Comparison of ENCODE assay signal across 1 cellular context in the genomic region with DNA sequence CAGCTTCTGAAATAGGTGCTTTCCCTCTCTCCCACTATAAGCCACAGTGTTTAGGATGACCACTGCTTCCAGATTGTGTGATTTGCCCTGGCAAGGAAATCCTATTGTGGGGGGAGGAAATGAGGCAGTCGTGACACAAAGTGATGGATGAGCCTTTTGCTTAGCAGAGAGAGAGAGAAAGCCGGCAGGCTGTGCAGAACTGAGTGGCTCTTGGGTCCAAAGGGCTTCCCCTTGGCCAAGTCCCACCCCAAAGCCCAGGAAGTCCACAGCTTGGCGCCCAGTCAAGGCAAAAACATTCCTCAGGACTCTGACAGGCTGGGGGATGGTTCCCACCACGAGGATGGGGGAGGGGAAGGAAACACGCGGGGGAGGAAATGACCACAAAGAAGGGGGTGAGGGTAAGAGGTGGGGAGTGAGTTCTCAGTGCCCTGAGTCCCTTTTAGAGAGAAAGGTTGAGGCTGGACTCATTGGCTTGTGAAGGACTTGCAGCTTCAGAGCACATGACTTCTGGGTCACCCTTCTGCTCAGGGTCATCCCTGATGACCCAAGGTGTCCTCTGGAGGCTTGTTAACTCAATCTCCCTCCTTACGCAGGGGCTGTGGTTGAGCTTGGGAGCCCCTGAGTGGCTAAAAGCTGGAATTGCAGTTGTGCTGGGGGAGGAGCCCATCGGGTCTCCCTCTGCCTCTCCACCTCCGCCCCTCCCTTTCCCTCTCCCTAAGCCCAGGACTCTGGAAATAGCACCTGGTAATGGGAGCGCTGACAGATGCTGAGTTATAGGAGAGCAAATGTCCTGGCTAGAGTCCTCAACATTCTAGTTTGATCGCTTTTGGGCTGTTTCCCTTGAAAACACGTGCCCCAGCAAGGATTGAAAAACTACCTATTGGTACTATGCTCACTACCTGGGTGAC.
TF ChIP-seq lines count a peak whose summit lies in the region.

No MANE protein-coding gene starts in this region.

TF ChIP-seq in K562, 482 proteins besides CTCF, POLR2A, EP300 and RAD21 (continued from another document):
- TF ChIP-seq, protein P1, sequence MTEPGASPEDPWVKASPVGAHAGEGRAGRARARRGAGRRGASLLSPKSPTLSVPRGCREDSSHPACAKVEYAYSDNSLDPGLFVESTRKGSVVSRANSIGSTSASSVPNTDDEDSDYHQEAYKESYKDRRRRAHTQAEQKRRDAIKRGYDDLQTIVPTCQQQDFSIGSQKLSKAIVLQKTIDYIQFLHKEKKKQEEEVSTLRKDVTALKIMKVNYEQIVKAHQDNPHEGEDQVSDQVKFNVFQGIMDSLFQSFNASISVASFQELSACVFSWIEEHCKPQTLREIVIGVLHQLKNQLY (CRISPR knock-in tag; conservative IDR thresholded peaks at IDR 0.05) = no peak
- TF ChIP-seq, protein P2, sequence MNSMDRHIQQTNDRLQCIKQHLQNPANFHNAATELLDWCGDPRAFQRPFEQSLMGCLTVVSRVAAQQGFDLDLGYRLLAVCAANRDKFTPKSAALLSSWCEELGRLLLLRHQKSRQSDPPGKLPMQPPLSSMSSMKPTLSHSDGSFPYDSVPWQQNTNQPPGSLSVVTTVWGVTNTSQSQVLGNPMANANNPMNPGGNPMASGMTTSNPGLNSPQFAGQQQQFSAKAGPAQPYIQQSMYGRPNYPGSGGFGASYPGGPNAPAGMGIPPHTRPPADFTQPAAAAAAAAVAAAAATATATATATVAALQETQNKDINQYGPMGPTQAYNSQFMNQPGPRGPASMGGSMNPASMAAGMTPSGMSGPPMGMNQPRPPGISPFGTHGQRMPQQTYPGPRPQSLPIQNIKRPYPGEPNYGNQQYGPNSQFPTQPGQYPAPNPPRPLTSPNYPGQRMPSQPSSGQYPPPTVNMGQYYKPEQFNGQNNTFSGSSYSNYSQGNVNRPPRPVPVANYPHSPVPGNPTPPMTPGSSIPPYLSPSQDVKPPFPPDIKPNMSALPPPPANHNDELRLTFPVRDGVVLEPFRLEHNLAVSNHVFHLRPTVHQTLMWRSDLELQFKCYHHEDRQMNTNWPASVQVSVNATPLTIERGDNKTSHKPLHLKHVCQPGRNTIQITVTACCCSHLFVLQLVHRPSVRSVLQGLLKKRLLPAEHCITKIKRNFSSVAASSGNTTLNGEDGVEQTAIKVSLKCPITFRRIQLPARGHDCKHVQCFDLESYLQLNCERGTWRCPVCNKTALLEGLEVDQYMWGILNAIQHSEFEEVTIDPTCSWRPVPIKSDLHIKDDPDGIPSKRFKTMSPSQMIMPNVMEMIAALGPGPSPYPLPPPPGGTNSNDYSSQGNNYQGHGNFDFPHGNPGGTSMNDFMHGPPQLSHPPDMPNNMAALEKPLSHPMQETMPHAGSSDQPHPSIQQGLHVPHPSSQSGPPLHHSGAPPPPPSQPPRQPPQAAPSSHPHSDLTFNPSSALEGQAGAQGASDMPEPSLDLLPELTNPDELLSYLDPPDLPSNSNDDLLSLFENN (IDR thresholded peaks at IDR 0.05; ENCODE audit: low read depth in 2 of 2, low read length in 2 of 2) = 0 out of 4 replicates have a peak, but pooled peaks of 1 of the 2 experiments have one; percentile 11
- TF ChIP-seq ZBTB40 (IDR thresholded peaks at IDR 0.05) = no peak
- TF ChIP-seq ZBTB40 (CRISPR knock-in tag; IDR thresholded peaks at IDR 0.05) = no peak
- no peak for TF ChIP-seq CEBPG (CRISPR knock-in tag; IDR thresholded peaks at IDR 0.05)
- no peak for TF ChIP-seq CEBPG (tag; conservative IDR thresholded peaks at IDR 0.05 in 1 of 2, IDR thresholded peaks at IDR 0.05 in 1 of 2)
- TF ChIP-seq CREB1 (IDR thresholded peaks at IDR 0.05) = no peak
- TF ChIP-seq CREB1 (CRISPR knock-in tag; IDR thresholded peaks at IDR 0.05) = 0 out of 2 replicates have a peak, but pooled peaks have one; percentile 32
